Comparison of ENCODE assay signal across 8 cellular contexts in genomic region chr10:63630085-63630927, GRCh38.
DNase-seq lines count a peak whose midpoint lies in the region; ATAC-seq lines count a peak whose summit lies in the region.

No MANE protein-coding gene starts in this region.

- H3K9me3 ChIP-seq in mononuclear cell (ENCODE audit: low read depth, low read length) = no peaks in the 10 kb centered on the region

- peaks cover 37% of the 10 kb centered on the region for H3K4me1 ChIP-seq in mononuclear cell (ENCODE audit: insufficient read depth, low read length)

- no peaks in the 10 kb centered on the region for H3K27me3 ChIP-seq in mononuclear cell (ENCODE audit: insufficient read depth, low read length)

- peak overlapping the region; percentile 69 for H3K4me3 ChIP-seq in mononuclear cell (ENCODE audit: low read length)

- DNase-seq in COR-L47 (lab: John Stamatoyannopoulos, UW) (peak; percentile 96), HPDE6-E6E7 (ENCODE audit: extremely low spot score) (peak; percentile 64), NOMO-1 treated with dmso at 0.1 percent for 144 hours (lab: John Stamatoyannopoulos, UW; ENCODE audit: unreplicated experiment) (peak; percentile 74), epidermal melanocyte (ENCODE audit: insufficient read length, low spot score) (peak; percentile 75)
- DNase-seq in activated CD8-positive, alpha-beta memory T cell treated with anti-CD3 and anti-CD28 coated beads, Interleukin-2, amount 50 U/mL, for 48 hours = peak; percentile 82
- DNase-seq in stimulated activated CD8-positive, alpha-beta memory T cell treated with anti-CD3 and anti-CD28 coated beads, Interleukin-2, amount 100 ng/mL, for 1 hour (ENCODE audit: low read depth in 2 of 2) = peak; percentile 51 to 64

- peak; percentile 47 for ATAC-seq in GM19468 (IDR thresholded peaks at IDR 0.05; ENCODE audit: extremely low read depth, unreplicated experiment)

Comparison
In these comparisons a context has a peak if more than half of its experiments do, and no peak if none do; other contexts are left out.
1. Peak in every context shown above with its lines: DNase-seq, ATAC-seq and H3K4me3 ChIP-seq.